ENCODE assay signal across 26 cellular contexts in genomic region chr13:105530468-105530867, GRCh38.
"Had no signal": no experiment of that assay in that cellular context is flagged by ENCODE, and none has a peak within 500 bp of the region (broad histone marks: within the 10 kb centered on the region; RNA-seq: fewer than 3 reads in every experiment).

No MANE protein-coding gene starts in this region.

- H3K4me1 ChIP-seq: left ventricle myocardium inferior, right atrium auricular region, suprapubic skin, tibial artery, upper lobe of right lung had no signal

- H3K27me3 Mint-ChIP-seq: naive B cell; natural killer cell treated with Interleukin-12 subunit alpha and Interleukin-12 subunit beta and Interleukin-15 and Interleukin-18, amount 100 ng/mL, for 72 hours; stimulated activated naive CD8-positive, alpha-beta T cell treated with anti-CD3 and anti-CD28 coated beads, Interleukin-15, Interleukin-2, amounts not matched to agents 100 ng/mL and 50 ng/mL, for 24 hours had no signal

- DNase-seq: hypothalamus; immature natural killer cell; left ventricle myocardium inferior; mesendoderm; naive B cell; ovary; stimulated activated CD4-positive, alpha-beta T cell treated with anti-CD3 and anti-CD28 coated beads, Interleukin-12 subunit alpha, Interleukin-12 subunit beta, amount 100 ng/mL, for 4 hours; stimulated activated CD4-positive, alpha-beta T cell treated with anti-CD3 and anti-CD28 coated beads, Interleukin-15, amount 100 ng/mL, for 24 hours; stimulated activated CD4-positive, alpha-beta T cell treated with anti-CD3 and anti-CD28 coated beads, Interleukin-2, amount 100 ng/mL, for 24 hours; stimulated activated CD4-positive, alpha-beta T cell treated with anti-CD3 and anti-CD28 coated beads, Interleukin-4, amount 100 ng/mL, for 1 hour; stimulated activated naive CD4-positive, alpha-beta T cell; tibial artery; trophoblast cell; upper lobe of right lung had no signal

- H3K36me3 ChIP-seq: left ventricle myocardium inferior, ovary, right atrium auricular region, suprapubic skin, thoracic aorta, tibial artery, upper lobe of right lung had no signal

- ATAC-seq: natural killer cell treated with Interleukin-12 subunit alpha and Interleukin-12 subunit beta and Interleukin-15 and Interleukin-18, amount 100 ng/mL, for 72 hours; sciatic nerve; upper lobe of right lung had no signal

- H3K9me3 ChIP-seq: left ventricle myocardium inferior, ovary, right atrium auricular region, suprapubic skin, thoracic aorta, tibial artery, upper lobe of right lung had no signal

- H3K4me3 Mint-ChIP-seq: immature natural killer cell; mesothelial cell of epicardium; naive B cell; natural killer cell treated with Interleukin-12 subunit alpha and Interleukin-12 subunit beta and Interleukin-15 and Interleukin-18, amount 100 ng/mL, for 72 hours; stimulated activated naive CD8-positive, alpha-beta T cell treated with anti-CD3 and anti-CD28 coated beads, Interleukin-15, Interleukin-2, amounts not matched to agents 100 ng/mL and 50 ng/mL, for 24 hours had no signal

- H3K4me3 ChIP-seq: left ventricle myocardium inferior, lung, ovary, right atrium auricular region, skin epidermis, suprapubic skin, thoracic aorta, tibial artery, upper lobe of right lung had no signal

- H3K27me3 ChIP-seq: ovary, right atrium auricular region, suprapubic skin, tibial artery, upper lobe of right lung had no signal

- H3K27ac Mint-ChIP-seq: immature natural killer cell; mesothelial cell of epicardium; naive B cell; natural killer cell treated with Interleukin-12 subunit alpha and Interleukin-12 subunit beta and Interleukin-15 and Interleukin-18, amount 100 ng/mL, for 72 hours; progenitor cell of endocrine pancreas; stimulated activated naive CD8-positive, alpha-beta T cell treated with anti-CD3 and anti-CD28 coated beads, Interleukin-15, Interleukin-2, amounts not matched to agents 100 ng/mL and 50 ng/mL, for 24 hours had no signal

- H3K9me3 Mint-ChIP-seq: stimulated activated naive CD8-positive, alpha-beta T cell treated with anti-CD3 and anti-CD28 coated beads, Interleukin-15, Interleukin-2, amounts not matched to agents 100 ng/mL and 50 ng/mL, for 24 hours had no signal

- H3K36me3 Mint-ChIP-seq: immature natural killer cell; mesothelial cell of epicardium; naive B cell; natural killer cell treated with Interleukin-12 subunit alpha and Interleukin-12 subunit beta and Interleukin-15 and Interleukin-18, amount 100 ng/mL, for 72 hours had no signal

- H3K27ac ChIP-seq: left ventricle myocardium inferior, ovary, right atrium auricular region, skin epidermis, suprapubic skin, thoracic aorta, tibial artery, upper lobe of right lung had no signal

- H3K4me1 Mint-ChIP-seq: immature natural killer cell, mesothelial cell of epicardium, naive B cell had no signal

- FAIRE-seq: islet of Langerhans, urothelium cell line had no signal
